ENCODE assay signal across 8 cellular contexts in the genomic region with DNA sequence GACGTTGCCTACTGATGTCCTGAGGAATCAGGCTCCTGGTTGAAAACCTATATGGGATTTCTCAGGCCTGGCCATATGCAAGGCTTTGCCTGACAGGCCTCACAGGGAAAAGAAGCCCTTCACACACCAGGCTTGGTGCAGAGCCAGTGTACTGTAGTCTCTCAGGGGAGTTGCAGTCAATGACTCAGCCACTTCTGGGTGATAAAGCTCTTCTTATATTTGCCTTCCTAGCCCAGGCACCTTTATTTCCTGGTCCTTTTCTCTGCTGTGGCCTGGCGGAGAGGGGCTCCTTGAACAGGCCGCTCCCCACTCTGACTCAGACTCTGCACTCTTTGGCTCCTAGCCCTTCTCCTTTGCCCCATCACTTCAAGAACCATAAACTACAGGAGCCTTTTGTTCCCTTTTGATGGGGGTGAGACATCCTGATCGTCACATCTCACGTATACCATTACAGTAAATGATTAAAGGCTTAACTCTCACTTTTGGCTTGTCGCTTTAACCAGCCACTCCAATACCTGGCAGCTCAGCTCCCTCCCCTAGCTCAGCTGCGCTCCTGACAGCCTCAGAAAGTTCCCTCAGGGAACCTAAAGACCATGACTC. TPM values are rescaled to one million over a fixed set of nuclear protein-coding genes. Genes with fewer than 3 reads are reported as not detected.
DNase-seq lines count a peak whose midpoint lies in the region; TF ChIP-seq lines count a peak whose summit lies in the region.

No MANE protein-coding gene starts in this region.

- TF ChIP-seq CTCF in BJ (IDR thresholded peaks at IDR 0.05; ENCODE audit: insufficient read depth, low read depth, low read length) (no peak), HFF-Myc (IDR thresholded peaks at IDR 0.05; ENCODE audit: low read depth, low read length, missing control alignments) (no peak), osteocyte (IDR thresholded peaks at IDR 0.05) (no peak)

- H3K27ac ChIP-seq in esophagus (ENCODE audit: low read depth in 2 of 2, low read length in 1 of 2): peak overlapping the region; percentile 45 to 76

- H3K27me3 Mint-ChIP-seq in osteocyte (ENCODE audit: unreplicated experiment): no peaks in the 10 kb centered on the region
- H3K27me3 Mint-ChIP-seq in activated naive CD8-positive, alpha-beta T cell treated with anti-CD3 and anti-CD28 coated beads for 36 hours: no peaks in the 10 kb centered on the region

- H3K4me1 ChIP-seq in esophagus (ENCODE audit: control insufficient read depth in 2 of 2, insufficient read depth in 2 of 2, low read length in 1 of 2): peaks cover 0 to 3% of the 10 kb centered on the region in 2 donors

- CTCF ChIA-PET in BJ (lab: Yijun Ruan, JAX): no interaction called here

- DNase-seq in BJ (ENCODE audit: low read depth) (peak; percentile 9), HFF-Myc (ENCODE audit: extremely low read depth, low read depth) (peak; percentile 42), NCI-H526 (lab: John Stamatoyannopoulos, UW) (peak; percentile 77 to 79), osteocyte (ENCODE audit: extremely low spot score, unreplicated experiment) (no peak)
- DNase-seq in activated effector memory CD4-positive, alpha-beta T cell treated with Interleukin-2 at 50 U/mL for 16 hours: no peak
- DNase-seq in activated naive CD8-positive, alpha-beta T cell treated with anti-CD3 and anti-CD28 coated beads for 36 hours: no peak
- no peak for DNase-seq in stimulated activated CD4-positive, alpha-beta T cell treated with anti-CD3 and anti-CD28 coated beads, Interleukin-4, amount 100 ng/mL, for 1 hour

- H3K27me3 ChIP-seq in BJ (ENCODE audit: control insufficient read depth, insufficient read depth, low read length) (no peaks in the 10 kb centered on the region), esophagus (ENCODE audit: control insufficient read depth in 1 of 2, insufficient read depth in 2 of 2, low read length in 2 of 2) (no peaks in the 10 kb centered on the region)

- no peaks in the 10 kb centered on the region for H3K9me3 ChIP-seq in esophagus (ENCODE audit: control insufficient read depth in 2 of 2, insufficient read depth in 1 of 2, low read depth in 1 of 2, low read length in 1 of 2)

- peaks cover 5% of the 10 kb centered on the region for H3K9me3 Mint-ChIP-seq in osteocyte (ENCODE audit: unreplicated experiment)
- no peaks in the 10 kb centered on the region for H3K9me3 Mint-ChIP-seq in activated naive CD8-positive, alpha-beta T cell treated with anti-CD3 and anti-CD28 coated beads for 36 hours

- no peak overlapping the region for H3K4me3 ChIP-seq in BJ (ENCODE audit: low read depth, low read length)
- H3K4me3 ChIP-seq in HFF-Myc (replicated peaks; ENCODE audit: low read depth, low read length): no peak overlapping the region
- no peak overlapping the region for H3K4me3 ChIP-seq in esophagus (ENCODE audit: low read depth in 1 of 2, low read length in 2 of 2)

- peak overlapping the region; percentile 94 for H3K27ac Mint-ChIP-seq in osteocyte (ENCODE audit: unreplicated experiment)
- H3K27ac Mint-ChIP-seq in activated naive CD8-positive, alpha-beta T cell treated with anti-CD3 and anti-CD28 coated beads for 36 hours: no peak overlapping the region

- H3K4me1 Mint-ChIP-seq in osteocyte (ENCODE audit: unreplicated experiment): peaks cover 29% of the 10 kb centered on the region
- H3K4me1 Mint-ChIP-seq in activated naive CD8-positive, alpha-beta T cell treated with anti-CD3 and anti-CD28 coated beads for 36 hours: no peaks in the 10 kb centered on the region

- H3K36me3 Mint-ChIP-seq in osteocyte (ENCODE audit: unreplicated experiment): peaks cover 8% of the 10 kb centered on the region
- H3K36me3 Mint-ChIP-seq in activated naive CD8-positive, alpha-beta T cell treated with anti-CD3 and anti-CD28 coated beads for 36 hours: peaks cover 6% of the 10 kb centered on the region

- POLR2A ChIA-PET in BJ (lab: Charles Lee): no interaction called here

- H3K36me3 ChIP-seq in BJ (ENCODE audit: control insufficient read depth, insufficient read depth, low read length): no peaks in the 10 kb centered on the region
- no peaks in the 10 kb centered on the region for H3K36me3 ChIP-seq in esophagus (ENCODE audit: control insufficient read depth in 2 of 2, insufficient read depth in 2 of 2, low read length in 1 of 2)

- H3K4me3 Mint-ChIP-seq in osteocyte (ENCODE audit: unreplicated experiment): no peak overlapping the region
- H3K4me3 Mint-ChIP-seq in activated naive CD8-positive, alpha-beta T cell treated with anti-CD3 and anti-CD28 coated beads for 36 hours: no peak overlapping the region

- WGBS in esophagus, 2 donors: 50 to 63% methylated on average over 7 of the region's 7 CpGs

RNA-seq across cellular contexts. Expression of a gene that starts 33.5 kb away (rescaled TPM):
- polyA plus RNA-seq in BJ (2011; rRNA removed): 10.2 and 20.5 TPM in 2 replicates
- polyA minus RNA-seq in BJ (2011; rRNA and poly(A)+ RNA removed): 10.1 and 11.0 TPM in 2 replicates
- 1 to 10 TPM; 2.1 to 2.8 TPM for polyA plus RNA-seq in esophagus
- total RNA-seq in osteocyte: 37.2 and 39.3 TPM in 2 replicates
- 1 to 10 TPM; 5.3 to 6.3 TPM for total RNA-seq in activated naive CD8-positive, alpha-beta T cell treated with anti-CD3 and anti-CD28 coated beads for 36 hours

Comparison
In these comparisons a context has a peak if more than half of its experiments do, and no peak if none do; other contexts are left out.
1. DNase-seq: peak in BJ (single experiment), HFF-Myc (single experiment) and NCI-H526 (2 of 2); none in osteocyte (single experiment), activated effector memory CD4-positive, alpha-beta T cell treated with Interleukin-2 at 50 U/mL for 16 hours (single experiment), activated naive CD8-positive, alpha-beta T cell treated with anti-CD3 and anti-CD28 coated beads for 36 hours (single experiment) and stimulated activated CD4-positive, alpha-beta T cell treated with anti-CD3 and anti-CD28 coated beads, Interleukin-4, amount 100 ng/mL, for 1 hour (single experiment).